1 cellular context compared by ENCODE assay signal in the genomic region with DNA sequence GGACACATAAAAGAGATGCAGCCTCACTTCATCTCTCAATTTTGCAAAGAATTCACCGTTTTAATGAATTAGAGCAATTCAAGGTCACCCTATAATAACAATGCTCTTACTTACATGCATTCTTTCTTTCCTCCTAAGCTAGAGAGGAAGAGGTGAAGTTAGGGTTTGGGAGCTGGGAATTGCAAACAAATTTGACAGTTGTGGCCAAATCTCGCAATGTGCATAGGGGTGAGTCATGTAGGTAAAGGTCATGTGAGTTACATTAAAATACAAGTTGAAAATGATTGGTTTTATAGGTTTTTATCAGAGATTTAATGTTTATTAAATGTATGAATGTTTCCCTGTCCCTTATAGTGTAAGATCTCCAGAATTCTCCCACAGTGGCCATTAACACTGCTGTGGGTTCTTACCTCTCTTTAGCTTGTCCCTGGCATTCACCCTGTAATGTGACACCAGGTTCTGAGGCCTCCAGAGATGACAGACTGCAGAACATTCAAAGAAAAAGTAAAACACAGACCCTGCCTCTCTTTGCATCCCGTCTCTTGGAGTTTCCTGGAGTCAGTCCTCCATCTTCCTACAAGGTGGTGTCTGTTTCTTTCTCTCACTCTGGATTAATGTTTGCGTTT.
TF ChIP-seq lines count a peak whose summit lies in the region.

No MANE protein-coding gene starts in this region.

TF ChIP-seq in H1, 55 proteins besides CTCF, POLR2A, EP300 and RAD21:
- TF ChIP-seq SIX5 (IDR thresholded peaks at IDR 0.05; ENCODE audit: low read depth, low read length) (no peak), PHF8 (conservative IDR thresholded peaks at IDR 0.05; ENCODE audit: low read depth, low read length) (no peak), POLR2AphosphoS5 (IDR thresholded peaks at IDR 0.05; ENCODE audit: low read depth, low read length) (no peak), RXRA (IDR thresholded peaks at IDR 0.05; ENCODE audit: insufficient read depth, low read depth, low read length) (no peak), POU5F1 (IDR thresholded peaks at IDR 0.05; ENCODE audit: low read depth, low read length) (no peak), CHD1 (IDR thresholded peaks at IDR 0.05; ENCODE audit: low read depth, low read length) (no peak), ATF3 (IDR thresholded peaks at IDR 0.05; ENCODE audit: insufficient read depth, low read depth, low read length) (no peak), MAX (IDR thresholded peaks at IDR 0.05) (no peak), TAF7 (optimal IDR thresholded peaks at IDR 0.05; ENCODE audit: borderline replicate concordance, low read depth, low read length) (no peak), FOSL1 (IDR thresholded peaks at IDR 0.05; ENCODE audit: insufficient read depth, low read depth, low read length) (no peak), BCL11A (IDR thresholded peaks at IDR 0.05; ENCODE audit: low read depth in 2 of 2, low read length in 2 of 2) (no peak), JUN (IDR thresholded peaks at IDR 0.05; ENCODE audit: low read depth, low read length) (no peak), ASH2L (IDR thresholded peaks at IDR 0.05; ENCODE audit: low read length) (no peak), YY1 (IDR thresholded peaks at IDR 0.05; ENCODE audit: low read depth, low read length) (no peak)
